1 cellular context compared by ENCODE assay signal in the genomic region with DNA sequence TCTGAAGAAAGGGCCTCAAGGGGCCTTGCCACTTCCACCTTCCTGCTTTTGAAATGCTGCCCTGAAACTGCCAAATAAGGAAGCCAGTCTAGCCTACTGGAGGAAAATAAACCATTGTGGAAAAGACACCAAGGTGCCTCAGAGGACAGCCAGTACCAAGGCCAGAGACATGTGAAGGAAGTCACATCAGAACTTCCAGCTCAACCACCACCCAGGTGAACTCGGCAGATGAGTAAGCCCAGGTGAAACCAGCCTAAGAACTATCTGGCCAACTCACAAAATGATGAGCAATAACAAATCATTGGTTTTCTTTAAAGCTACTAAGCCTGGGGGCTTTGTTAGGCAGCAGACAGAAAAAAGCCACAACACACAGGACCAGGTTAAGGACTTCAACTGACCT.
TF ChIP-seq lines count a peak whose summit lies in the region.

No MANE protein-coding gene starts in this region.

TF ChIP-seq in GM23338, 12 proteins besides CTCF, POLR2A, EP300 and RAD21 (continued from another document):
- TF ChIP-seq JUNB (IDR thresholded peaks at IDR 0.05; ENCODE audit: unreplicated experiment) = no peak
